8 cellular contexts compared by ENCODE assay signal in genomic region chr5:65926276-65926761, GRCh38. TPM values are rescaled to one million over a fixed set of nuclear protein-coding genes. Genes with fewer than 3 reads are reported as not detected.
DNase-seq lines count a peak whose midpoint lies in the region; ATAC-seq and TF ChIP-seq lines count a peak whose summit lies in the region.

ERBIN (plus strand) TSS chr5:65926575; CDS start chr5:65992719, 66,144 bp downstream.

- peak within 1 kb of the TSS; percentile 99 for H3K4me3 Mint-ChIP-seq in T-helper 2 cell treated with Interferon-gamma antibody and Interleukin-4, amounts not matched to agents 5 μg/mL and 100 μg/mL, for 36 hours

- H3K36me3 Mint-ChIP-seq in T-helper 2 cell treated with Interferon-gamma antibody and Interleukin-4, amounts not matched to agents 5 μg/mL and 100 μg/mL, for 36 hours (ENCODE audit: low read depth), result peaks cover 17% of the 10 kb centered on the region

- H3K9me3 ChIP-seq in right atrium auricular region, result no peaks in the 10 kb centered on the region
- no peaks in the 10 kb centered on the region for H3K9me3 ChIP-seq in uterus

- peak; percentile 35 for ATAC-seq in GM21723 (IDR thresholded peaks at IDR 0.05; ENCODE audit: unreplicated experiment)

- no peaks in the 10 kb centered on the region for H3K9me3 Mint-ChIP-seq in T-helper 2 cell treated with Interferon-gamma antibody and Interleukin-4, amounts not matched to agents 5 μg/mL and 100 μg/mL, for 36 hours

- H3K27ac ChIP-seq in right atrium auricular region (peak within 1 kb of the TSS; percentile 99 to 100), rectal smooth muscle tissue (ENCODE audit: low read depth, low read length) (peak within 1 kb of the TSS; percentile 99), uterus (peak within 1 kb of the TSS; percentile 99 to 100)

- H3K4me1 ChIP-seq in right atrium auricular region (peaks cover 0 to 24% of the 10 kb centered on the region in 2 donors), rectal smooth muscle tissue (ENCODE audit: control insufficient read depth, insufficient read depth, low read length) (no peaks in the 10 kb centered on the region), uterus (no peaks in the 10 kb centered on the region)

- H3K9ac ChIP-seq in rectal smooth muscle tissue (ENCODE audit: low read length), result peak within 1 kb of the TSS; percentile 90

- peak within 1 kb of the TSS; percentile 85 to 99 for H3K4me3 ChIP-seq in right atrium auricular region
- H3K4me3 ChIP-seq in rectal smooth muscle tissue (ENCODE audit: low read length), result peak within 1 kb of the TSS; percentile 95
- peak within 1 kb of the TSS; percentile 92 to 96 for H3K4me3 ChIP-seq in uterus

- TF ChIP-seq CTCF in right atrium auricular region (IDR thresholded peaks at IDR 0.05) (no peak), uterus (IDR thresholded peaks at IDR 0.05) (peak in 1 of 4 experiments; percentile 10)

- intact Hi-C loops in uterus (cut with DNase I; ENCODE audit: low total_unique reads), result no loop called here

- TF ChIP-seq POLR2A in uterus (IDR thresholded peaks at IDR 0.05), result peak; percentile 7 to 38

- H3K27me3 Mint-ChIP-seq in T-helper 2 cell treated with Interferon-gamma antibody and Interleukin-4, amounts not matched to agents 5 μg/mL and 100 μg/mL, for 36 hours (ENCODE audit: low read depth), result peaks cover 27% of the 10 kb centered on the region

- H3K36me3 ChIP-seq in right atrium auricular region, result no peaks in the 10 kb centered on the region
- no peaks in the 10 kb centered on the region for H3K36me3 ChIP-seq in rectal smooth muscle tissue (ENCODE audit: control insufficient read depth, insufficient read depth, low read length)
- no peaks in the 10 kb centered on the region for H3K36me3 ChIP-seq in uterus

- DNase-seq in Daoy (ENCODE audit: low read depth) (peak; percentile 80), KG1 (lab: John Stamatoyannopoulos, UW) (peak; percentile 39), anterior cingulate cortex (lab: John Stamatoyannopoulos, UW) (peak in 53 of 58 donors; percentile 9 to 77 (median 47)), right atrium auricular region (ENCODE audit: low spot score) (peak; percentile 84), uterus (peak; percentile 78 to 84)
- DNase-seq in T-helper 2 cell treated with Interferon-gamma antibody and Interleukin-4, amounts not matched to agents 5 μg/mL and 100 μg/mL, for 36 hours (ENCODE audit: low spot score), result peak; percentile 75

- H3K27me3 ChIP-seq in right atrium auricular region, result no peaks in the 10 kb centered on the region
- no peaks in the 10 kb centered on the region for H3K27me3 ChIP-seq in rectal smooth muscle tissue (ENCODE audit: control insufficient read depth, insufficient read depth, low read length)
- H3K27me3 ChIP-seq in uterus, result no peaks in the 10 kb centered on the region

- peak within 1 kb of the TSS; percentile 94 for H3K27ac Mint-ChIP-seq in T-helper 2 cell treated with Interferon-gamma antibody and Interleukin-4, amounts not matched to agents 5 μg/mL and 100 μg/mL, for 36 hours

- peaks cover 22% of the 10 kb centered on the region for H3K4me1 Mint-ChIP-seq in T-helper 2 cell treated with Interferon-gamma antibody and Interleukin-4, amounts not matched to agents 5 μg/mL and 100 μg/mL, for 36 hours (ENCODE audit: low read depth)

RNA-seq across cellular contexts. Expression of gene ERBIN, which starts in this region (rescaled TPM):
- total RNA-seq in Daoy (2014; rRNA removed; shearing (Covaris generic)), result 48.6 and 61.0 TPM in 2 replicates
- 10 to 100 TPM; 33.0 to 38.2 TPM for total RNA-seq in right atrium auricular region
- 100 to 1,000 TPM in 1 of 4 donors, 10 to 100 TPM in 3; 26.1 to 159 (median 81.8) TPM for total RNA-seq in uterus

Comparison
In these comparisons a context has a peak if more than half of its experiments do, and no peak if none do; other contexts are left out.
1. Peak in every context shown above with its lines: DNase-seq, ATAC-seq, H3K4me3 ChIP-seq and H3K27ac ChIP-seq.